Comparison of ENCODE assay signal across 7 cellular contexts in the genomic region with DNA sequence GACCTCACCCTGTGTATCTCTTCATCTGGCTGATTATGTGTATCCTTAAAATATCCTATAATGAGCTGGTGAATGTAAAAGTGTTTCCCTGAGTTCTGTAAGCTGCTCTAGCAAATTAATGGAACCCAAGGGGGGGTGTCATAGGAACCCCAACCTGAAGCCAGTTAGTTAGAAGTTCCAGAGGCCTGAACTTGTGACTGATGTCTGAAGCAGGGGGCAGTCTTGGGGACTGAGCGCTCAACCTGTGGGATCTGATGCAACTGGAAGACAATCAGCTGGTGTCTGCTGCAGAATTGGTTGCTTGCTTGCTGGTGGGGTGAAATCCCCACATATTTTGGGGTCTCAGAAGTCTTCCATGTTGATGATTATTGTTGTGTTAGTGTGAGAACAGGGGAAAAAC.
"Had no signal": no experiment of that assay in that cellular context is flagged by ENCODE, and none has a peak within 500 bp of the region (broad histone marks: within the 10 kb centered on the region; RNA-seq: fewer than 3 reads in every experiment).

No MANE protein-coding gene starts in this region.

- DNase-seq: HFFc6 had no signal

- H3K4me3 Mint-ChIP-seq: GM23338, HFFc6, IgD-negative memory B cell had no signal

- H3K36me3 ChIP-seq: HAP-1 had no signal

- H3K36me3 Mint-ChIP-seq: IgD-negative memory B cell had no signal

- H3K4me3 ChIP-seq: GM23338, HAP-1 had no signal

- H3K27ac Mint-ChIP-seq: GM23338, HFFc6, IgD-negative memory B cell had no signal

- H3K27ac ChIP-seq: HL-60 had no signal

- H3K9me3 Mint-ChIP-seq: GM23338, HFFc6 had no signal

- ATAC-seq: GM23338, HCT116, HepG2 had no signal
